Comparison of ENCODE assay signal across 2 cellular contexts in genomic region chr7:150378115-150378852, GRCh38.
TF ChIP-seq lines count a peak whose summit lies in the region.

No MANE protein-coding gene starts in this region.

TF ChIP-seq in GM12891, 5 proteins besides CTCF, POLR2A, EP300 and RAD21:
- TF ChIP-seq POLR2AphosphoS5 (IDR thresholded peaks at IDR 0.05; ENCODE audit: low read depth, low read length) (0 out of 2 replicates have a peak, but pooled peaks have one; percentile 36), POU2F2 (IDR thresholded peaks at IDR 0.05; ENCODE audit: low read depth, low read length) (0 out of 2 replicates have a peak, but pooled peaks have one; percentile 25), SPI1 (IDR thresholded peaks at IDR 0.05; ENCODE audit: low read depth, low read length) (peak; percentile 26; the same call in 1 of the 2 replicates), PAX5 (IDR thresholded peaks at IDR 0.05; ENCODE audit: insufficient read depth, low read length, severe bottlenecking) (no peak), TAF1 (IDR thresholded peaks at IDR 0.05; ENCODE audit: low read depth, low read length) (no peak)

TF ChIP-seq in K562, 482 proteins besides CTCF, POLR2A, EP300 and RAD21 (continues in another document):
- TF ChIP-seq RAD51 (IDR thresholded peaks at IDR 0.05; ENCODE audit: borderline replicate concordance, low read depth), result peak; percentile 7; the same call in 1 of the 2 replicates
- TF ChIP-seq CEBPZ (IDR thresholded peaks at IDR 0.05; ENCODE audit: borderline replicate concordance, low read depth, low read length), result no peak
- no peak for TF ChIP-seq NR2C1 (IDR thresholded peaks at IDR 0.05)
- 0 out of 2 replicates have a peak, but pooled peaks have one; percentile 8 for TF ChIP-seq NR2C1 (tag; IDR thresholded peaks at IDR 0.05)
- no peak for TF ChIP-seq ZNF23 (CRISPR knock-in tag; IDR thresholded peaks at IDR 0.05)
- TF ChIP-seq KAT7 (CRISPR knock-in tag; IDR thresholded peaks at IDR 0.05; ENCODE audit: borderline replicate concordance), result peak; percentile 27; the same call in 1 of the 2 replicates
- 0 out of 2 replicates have a peak, but pooled peaks have one; percentile 9 for TF ChIP-seq MXI1 (IDR thresholded peaks at IDR 0.05; ENCODE audit: low read depth, low read length)
- TF ChIP-seq MAZ (CRISPR knock-in tag; conservative IDR thresholded peaks at IDR 0.05 in 1 of 2, IDR thresholded peaks at IDR 0.05 in 1 of 2), result peak; percentile 19 to 66; a peak in 3 of 4 replicates
- no peak for TF ChIP-seq VEZF1 (CRISPR knock-in tag; IDR thresholded peaks at IDR 0.05)
- TF ChIP-seq ZNF592 (IDR thresholded peaks at IDR 0.05), result peak; percentile 81
- no peak for TF ChIP-seq ZNF140 (CRISPR knock-in tag; IDR thresholded peaks at IDR 0.05)
- TF ChIP-seq ZNF407 (IDR thresholded peaks at IDR 0.05; ENCODE audit: low read depth), result 0 out of 2 replicates have a peak, but pooled peaks have one; percentile 34
- peak; percentile 50; the same call in 1 of the 2 replicates for TF ChIP-seq ZBTB40 (IDR thresholded peaks at IDR 0.05)
- no peak for TF ChIP-seq ZBTB40 (CRISPR knock-in tag; IDR thresholded peaks at IDR 0.05)
- TF ChIP-seq ZBTB34 (CRISPR knock-in tag; IDR thresholded peaks at IDR 0.05), result no peak
